19 cellular contexts compared by ENCODE assay signal in the genomic region with DNA sequence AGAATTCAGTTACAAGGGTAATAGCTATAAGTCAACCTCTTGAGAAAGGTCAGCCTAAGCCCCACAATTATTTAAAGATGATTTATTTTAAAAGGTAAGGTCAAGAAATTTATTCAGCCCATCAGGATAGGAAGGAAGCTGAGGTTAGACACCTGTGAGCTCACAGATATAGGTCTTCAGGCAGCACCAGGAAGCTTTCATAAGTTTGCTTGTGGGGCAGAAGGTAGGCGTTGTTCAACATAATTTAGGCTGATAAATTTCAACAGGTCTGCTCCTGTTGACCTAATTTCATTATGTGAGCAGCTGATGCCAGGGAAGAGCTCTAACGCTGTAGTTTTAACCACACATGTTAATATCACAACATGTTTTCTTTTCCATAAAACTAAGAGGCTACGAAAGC.
DNase-seq lines count a peak whose midpoint lies in the region; ATAC-seq, FAIRE-seq and TF ChIP-seq lines count a peak whose summit lies in the region.
"Had no signal": no experiment of that assay in that cellular context is flagged by ENCODE, and none has a peak within 500 bp of the region (broad histone marks: within the 10 kb centered on the region; RNA-seq: fewer than 3 reads in every experiment).

No MANE protein-coding gene starts in this region.

- no peak for TF ChIP-seq CTCF in CD4-positive, alpha-beta T cell (IDR thresholded peaks at IDR 0.05)
- TF ChIP-seq CTCF in MM.1S (IDR thresholded peaks at IDR 0.05; ENCODE audit: low read length) (no peak), H1 (IDR thresholded peaks at IDR 0.05; ENCODE audit: control extremely low read depth in 1 of 3, insufficient read depth in 1 of 3, low read depth in 1 of 3, low read length in 3 of 3) (no peak)

- peak overlapping the region; percentile 12; the same call in 1 of the 2 replicates for H3K18ac ChIP-seq in H1 (ENCODE audit: extremely low read depth, low read length)

- no peak overlapping the region for H4K8ac ChIP-seq in H1 (ENCODE audit: extremely low read depth, insufficient read depth, low read length)

- H3K27ac Mint-ChIP-seq in CD4-positive, alpha-beta T cell: peak overlapping the region; percentile 17
- peak overlapping the region; percentile 50 to 57 for H3K27ac Mint-ChIP-seq in natural killer cell treated with Interleukin-12 subunit alpha and Interleukin-12 subunit beta and Interleukin-15 and Interleukin-18, amount 100 ng/mL, for 72 hours
- no peak overlapping the region for H3K27ac Mint-ChIP-seq in activated naive CD8-positive, alpha-beta T cell treated with anti-CD3 and anti-CD28 coated beads, Interleukin-2, amount 50 U/mL, for 24 hours
- H3K27ac Mint-ChIP-seq: activated naive CD8-positive, alpha-beta T cell; neural progenitor cell had no signal

- no peak overlapping the region for H2BK12ac ChIP-seq in H1 (ENCODE audit: low read depth, low read length)

- H3K4ac ChIP-seq in H1 (replicated peaks; ENCODE audit: insufficient read length, low read depth, low read length): no peak overlapping the region

- no peak overlapping the region for H3K23ac ChIP-seq in H1 (ENCODE audit: insufficient read length)

- H2BK20ac ChIP-seq in H1 (ENCODE audit: low read length): no peak overlapping the region

- intact Hi-C loops in CD4-positive, alpha-beta T cell (cut with DNase I, micrococcal nuclease): no loop called here

- H3K9me2 ChIP-seq in MM.1S (replicated peaks; ENCODE audit: insufficient read depth, low read length): no peaks in the 10 kb centered on the region

- H3K14ac ChIP-seq in H1 (ENCODE audit: insufficient read length): no peak overlapping the region

- no peak for TF ChIP-seq EP300 in H1 (IDR thresholded peaks at IDR 0.05; ENCODE audit: borderline replicate concordance in 1 of 2, low read depth in 2 of 2, low read length in 2 of 2)

- WGBS in H1 (ENCODE audit: extremely low coverage in 1 of 2, insufficient coverage in 1 of 2, insufficient read length in 1 of 2, insufficient replicate concordance in 2 of 2, low coverage in 1 of 2, low lambda C conversion rate in 2 of 2, missing lambda C conversion rate in 1 of 2), 2 experiments: 88% methylated on average over 3 of the region's 3 CpGs; no CpG with 5 or more reads in 1 of the 2 experiments

- no peaks in the 10 kb centered on the region for H3K23me2 ChIP-seq in H1 (ENCODE audit: low read depth, low read length)

- H3K9ac ChIP-seq in MM.1S (ENCODE audit: low read length) (no peak overlapping the region), H1 (replicated peaks in 1 of 4; ENCODE audit: extremely low read depth in 1 of 4, low read depth in 3 of 4, low read length in 3 of 4) (no peak overlapping the region)
- H3K9ac ChIP-seq: KMS-11, neural progenitor cell had no signal

- H2AFZ ChIP-seq in MM.1S (ENCODE audit: low read length): no peak overlapping the region
- no peak overlapping the region for H2AFZ ChIP-seq in H1 (ENCODE audit: low read length)
- H2AFZ ChIP-seq: neural progenitor cell had no signal

- H2BK15ac ChIP-seq in H1 (ENCODE audit: low read length): no peak overlapping the region

- CTCF ChIA-PET in CD4-positive, alpha-beta T cell (lab: Charles Lee): interaction anchor here (0.5 to 1.3 kb wide), 3 partner anchors 25 to 151 kb away, joined by 3 to 4 read pairs (median 4); no protein-coding TSS in a partner anchor
- CTCF ChIA-PET in H1 (lab: Charles Lee; ENCODE audit: partially characterized antibody): interaction anchor here (0.9 to 1.5 kb wide), 4 partner anchors 8 to 150 kb away, joined by 3 to 6 read pairs (median 3); no protein-coding TSS in a partner anchor

- H3K79me2 ChIP-seq in MM.1S (ENCODE audit: low read length): peaks cover 64% of the 10 kb centered on the region
- H3K79me2 ChIP-seq in H1 (ENCODE audit: control insufficient read depth in 1 of 2, insufficient read depth in 2 of 2, low read length in 2 of 2): peaks cover 0 to 17% of the 10 kb centered on the region in 2 experiments; a peak in 2 of 4 replicates

- no peak for TF ChIP-seq POLR2A in H1 (IDR thresholded peaks at IDR 0.05; ENCODE audit: control extremely low read depth in 1 of 2, low read depth in 2 of 2, low read length in 2 of 2)

- no peak overlapping the region for H2BK120ac ChIP-seq in H1 (replicated peaks; ENCODE audit: low read depth, low read length)

- no peak overlapping the region for H3K27ac ChIP-seq in CD4-positive, alpha-beta T cell (ENCODE audit: low read depth, low read length)
- H3K27ac ChIP-seq in MM.1S (ENCODE audit: low read length) (peak overlapping the region; percentile 58; the same call in 1 of the 2 replicates), H1 (ENCODE audit: low read depth, low read length) (0 out of 2 replicates have a peak overlapping the region, but pooled peaks have one; percentile 34)
- H3K27ac ChIP-seq: KMS-11, neural progenitor cell, thoracic aorta, VCaP had no signal

- H3K27me3 ChIP-seq in CD4-positive, alpha-beta T cell (ENCODE audit: control insufficient read depth, insufficient read depth, low read length): no peaks in the 10 kb centered on the region
- H3K27me3 ChIP-seq in MM.1S (replicated peaks; ENCODE audit: insufficient read depth, low read length) (no peaks in the 10 kb centered on the region), H1 (replicated peaks in 1 of 4; ENCODE audit: control insufficient read depth in 3 of 4, extremely low read depth in 1 of 4, insufficient read depth in 3 of 4, low read length in 3 of 4) (no peaks in the 10 kb centered on the region)
- H3K27me3 ChIP-seq: neural progenitor cell had no signal

- ATAC-seq in CD4-positive, alpha-beta T cell (ENCODE audit: poor library complexity): peak; percentile 46
- no peak for ATAC-seq in natural killer cell treated with Interleukin-12 subunit alpha and Interleukin-12 subunit beta and Interleukin-15 and Interleukin-18, amount 100 ng/mL, for 72 hours
- ATAC-seq in HG02981 (IDR thresholded peaks at IDR 0.05; ENCODE audit: unreplicated experiment): no peak
- no peak for ATAC-seq in activated naive CD8-positive, alpha-beta T cell treated with anti-CD3 and anti-CD28 coated beads, Interleukin-2, amount 50 U/mL, for 24 hours

- no peak overlapping the region for H3K56ac ChIP-seq in H1 (replicated peaks; ENCODE audit: insufficient read length, low read depth, low read length)

- no peak for DNase-seq in CD4-positive, alpha-beta T cell
- DNase-seq in MM.1S (peak; percentile 75), H1 (ENCODE audit: low read depth in 1 of 2, low spot score in 2 of 2) (no peak)
- no peak for DNase-seq in natural killer cell treated with Interleukin-12 subunit alpha and Interleukin-12 subunit beta and Interleukin-15 and Interleukin-18, amount 100 ng/mL, for 72 hours (ENCODE audit: low spot score)
- DNase-seq in activated naive CD8-positive, alpha-beta T cell treated with anti-CD3 and anti-CD28 coated beads, Interleukin-2, amount 50 U/mL, for 24 hours: no peak
- no peak for DNase-seq in activated CD4-positive, alpha-beta T cell treated with anti-CD3 and anti-CD28 coated beads for 1 hour
- DNase-seq in stimulated activated CD4-positive, alpha-beta T cell treated with anti-CD3 and anti-CD28 coated beads, Interleukin-4, amount 100 ng/mL, for 4 hours: no peak
- DNase-seq: hippocampal formation, islet precursor cell, mesenchymal stem cell, NCI-H1048, NCI-H2029, NCI-H446 had no signal

- H2AK5ac ChIP-seq in H1 (ENCODE audit: low read depth, low read length): no peak overlapping the region

- no peak for TF ChIP-seq RAD21 in H1 (IDR thresholded peaks at IDR 0.05 in 1 of 2, conservative IDR thresholded peaks at IDR 0.05 in 1 of 2; ENCODE audit: low read depth in 2 of 2, low read length in 2 of 2)

- H3F3A ChIP-seq in MM.1S (ENCODE audit: insufficient read depth, low read length): peaks cover 9% of the 10 kb centered on the region

- H4K5ac ChIP-seq in H1 (ENCODE audit: insufficient read length, low read depth, low read length): no peak overlapping the region

- no peaks in the 10 kb centered on the region for H3K9me3 ChIP-seq in CD4-positive, alpha-beta T cell (ENCODE audit: control insufficient read depth, low read length)
- H3K9me3 ChIP-seq in MM.1S (replicated peaks; ENCODE audit: insufficient read depth, low read length) (no peaks in the 10 kb centered on the region), H1 (ENCODE audit: insufficient read depth in 2 of 2, low read depth in 1 of 2, low read length in 1 of 2) (no peaks in the 10 kb centered on the region)
- H3K9me3 ChIP-seq: thoracic aorta had no signal

- H3K4me1 ChIP-seq in MM.1S (ENCODE audit: low read length) (peaks cover 27% of the 10 kb centered on the region), H1 (replicated peaks in 1 of 4; ENCODE audit: control insufficient read depth in 3 of 4, insufficient read depth in 4 of 4, low read length in 3 of 4) (peaks cover 0 to 4% (median 3%) of the 10 kb centered on the region in 4 experiments; a peak in 6 of 7 replicates)

- no peaks in the 10 kb centered on the region for H3K79me1 ChIP-seq in H1 (ENCODE audit: low read depth, low read length)

- H3K36me3 Mint-ChIP-seq in CD4-positive, alpha-beta T cell (ENCODE audit: low read depth): peaks cover 62% of the 10 kb centered on the region
- H3K36me3 Mint-ChIP-seq in natural killer cell treated with Interleukin-12 subunit alpha and Interleukin-12 subunit beta and Interleukin-15 and Interleukin-18, amount 100 ng/mL, for 72 hours: no peaks in the 10 kb centered on the region
- peaks cover 29% of the 10 kb centered on the region for H3K36me3 Mint-ChIP-seq in activated naive CD8-positive, alpha-beta T cell treated with anti-CD3 and anti-CD28 coated beads, Interleukin-2, amount 50 U/mL, for 24 hours (ENCODE audit: low read depth)

- POLR2A ChIA-PET in CD4-positive, alpha-beta T cell (lab: Charles Lee): interaction anchor here (0.8 to 1.0 kb wide), 2 partner anchors 25 to 26 kb away, joined by 3 read pairs; no protein-coding TSS in a partner anchor
- POLR2A ChIA-PET in H1 (lab: Charles Lee; ENCODE audit: partially characterized antibody): interaction anchor here (0.7 to 1.1 kb wide), 4 partner anchors 12 to 141 kb away, joined by 3 read pairs; no protein-coding TSS in a partner anchor

- no peak overlapping the region for H3K4me3 Mint-ChIP-seq in CD4-positive, alpha-beta T cell
- no peak overlapping the region for H3K4me3 Mint-ChIP-seq in natural killer cell treated with Interleukin-12 subunit alpha and Interleukin-12 subunit beta and Interleukin-15 and Interleukin-18, amount 100 ng/mL, for 72 hours
- no peak overlapping the region for H3K4me3 Mint-ChIP-seq in activated naive CD8-positive, alpha-beta T cell treated with anti-CD3 and anti-CD28 coated beads, Interleukin-2, amount 50 U/mL, for 24 hours
- H3K4me3 Mint-ChIP-seq: activated naive CD8-positive, alpha-beta T cell; neural progenitor cell had no signal

- H2BK5ac ChIP-seq in H1 (ENCODE audit: low read depth, low read length): no peak overlapping the region

- H3K4me1 Mint-ChIP-seq in CD4-positive, alpha-beta T cell (ENCODE audit: low read depth): peaks cover 71% of the 10 kb centered on the region
- peaks cover 24 to 50% of the 10 kb centered on the region in 2 donors for H3K4me1 Mint-ChIP-seq in natural killer cell treated with Interleukin-12 subunit alpha and Interleukin-12 subunit beta and Interleukin-15 and Interleukin-18, amount 100 ng/mL, for 72 hours (ENCODE audit: low read depth in 2 of 2)
- H3K4me1 Mint-ChIP-seq in activated naive CD8-positive, alpha-beta T cell treated with anti-CD3 and anti-CD28 coated beads, Interleukin-2, amount 50 U/mL, for 24 hours: peaks cover 31% of the 10 kb centered on the region

- no peaks in the 10 kb centered on the region for H4K20me1 ChIP-seq in MM.1S (ENCODE audit: insufficient read depth, low read length)
- peaks cover 0 to 4% of the 10 kb centered on the region in 2 experiments for H4K20me1 ChIP-seq in H1 (replicated peaks in 1 of 2; ENCODE audit: control insufficient read depth in 1 of 2, insufficient read depth in 2 of 2, low read length in 2 of 2)

- H3K4me2 ChIP-seq in MM.1S (ENCODE audit: low read depth, low read length) (peak overlapping the region; percentile 51), H1 (ENCODE audit: insufficient read depth in 1 of 2, low read depth in 2 of 2, low read length in 2 of 2) (peak overlapping the region; percentile 36 to 51; a peak in 3 of 4 replicates)
- H3K4me2 ChIP-seq: KMS-11, neural progenitor cell had no signal

- H3K4me3 ChIP-seq in MM.1S (ENCODE audit: low read length) (no peak overlapping the region), H1 (ENCODE audit: extremely low read depth in 1 of 4, insufficient read depth in 2 of 4, low read depth in 3 of 4, low read length in 4 of 4) (peak overlapping the region in 1 of 4 experiments; percentile 3; a peak in 1 of 8 replicates)
- H3K4me3 ChIP-seq: neural progenitor cell, thoracic aorta had no signal

- no peak overlapping the region for H4K91ac ChIP-seq in H1 (replicated peaks; ENCODE audit: insufficient read length, low read length)

- FAIRE-seq in H1 (lab: Jason Lieb, UNC): no peak

- H3K36me3 ChIP-seq in MM.1S (replicated peaks; ENCODE audit: insufficient read depth, low read length) (no peaks in the 10 kb centered on the region; the same call in 1 of the 2 replicates), H1 (ENCODE audit: control insufficient read depth in 2 of 4, insufficient read depth in 4 of 4, low read length in 3 of 4) (peaks cover 0 to 3% (median 1%) of the 10 kb centered on the region in 4 experiments; a peak in 2 of 8 replicates)
- H3K36me3 ChIP-seq: thoracic aorta had no signal

- H3K27me3 Mint-ChIP-seq in CD4-positive, alpha-beta T cell: no peaks in the 10 kb centered on the region
- H3K27me3 Mint-ChIP-seq in natural killer cell treated with Interleukin-12 subunit alpha and Interleukin-12 subunit beta and Interleukin-15 and Interleukin-18, amount 100 ng/mL, for 72 hours: no peaks in the 10 kb centered on the region
- H3K27me3 Mint-ChIP-seq in activated naive CD8-positive, alpha-beta T cell treated with anti-CD3 and anti-CD28 coated beads, Interleukin-2, amount 50 U/mL, for 24 hours: no peaks in the 10 kb centered on the region
- H3K27me3 Mint-ChIP-seq: activated naive CD8-positive, alpha-beta T cell had no signal

- no peaks in the 10 kb centered on the region for H3K9me3 Mint-ChIP-seq in CD4-positive, alpha-beta T cell
- no peaks in the 10 kb centered on the region for H3K9me3 Mint-ChIP-seq in natural killer cell treated with Interleukin-12 subunit alpha and Interleukin-12 subunit beta and Interleukin-15 and Interleukin-18, amount 100 ng/mL, for 72 hours
- H3K9me3 Mint-ChIP-seq in activated naive CD8-positive, alpha-beta T cell treated with anti-CD3 and anti-CD28 coated beads, Interleukin-2, amount 50 U/mL, for 24 hours: no peaks in the 10 kb centered on the region
- H3K9me3 Mint-ChIP-seq: neural progenitor cell had no signal
